17 cellular contexts compared by ENCODE assay signal in genomic region chr3:75630887-75631535, GRCh38. TPM values are rescaled to one million over a fixed set of nuclear protein-coding genes. Genes with fewer than 3 reads are reported as not detected.
"Had no signal": no experiment of that assay in that cellular context is flagged by ENCODE, and none has a peak within 500 bp of the region (broad histone marks: within the 10 kb centered on the region; RNA-seq: fewer than 3 reads in every experiment).

No MANE protein-coding gene starts in this region.

RNA-seq across cellular contexts. Expression of gene FRG2C, which starts 33.1 kb away (rescaled TPM):
- total RNA-seq: activated naive CD4-positive, alpha-beta T cell treated with anti-CD3 and anti-CD28 coated beads for 36 hours; activated naive CD4-positive, alpha-beta T cell treated with anti-CD3 and anti-CD28 coated beads, Interleukin-2, amount 50 U/mL, for 72 hours; activated naive CD8-positive, alpha-beta T cell treated with anti-CD3 and anti-CD28 coated beads for 36 hours; activated naive CD8-positive, alpha-beta T cell treated with anti-CD3 and anti-CD28 coated beads, Interleukin-2, amount 10 ng/mL, durations not matched to agents 7 days and 5 days; activated T-cell treated with anti-CD3 and anti-CD28 coated beads, Interleukin-2, amount 50 U/mL, for 4 hours; activated T-cell treated with anti-CD3 and anti-CD28 coated beads, Interleukin-2, amount 50 U/mL, for 72 hours; activated T-helper 1 cell treated with anti-CD3 and anti-CD28 coated beads, Interleukin-12 subunit alpha, Interleukin-12 subunit beta, Interleukin-2, Interleukin-4 antibody, amounts not matched to agents 30 ng/mL and 10 ng/mL and 1 ng/mL, durations not matched to agents 14 hours and 24 hours and 36 hours; activated T-helper 17 cell treated with anti-CD3 and anti-CD28 coated beads, Interleukin-2, amount 50 U/mL, for 72 hours; activated T-helper 2 cell treated with anti-CD3 and anti-CD28 coated beads, Interferon-gamma antibody, Interleukin-2, Interleukin-4, amounts not matched to agents 10 μg/mL and 5 μg/mL and 100 μg/mL, durations not matched to agents 14 hours and 24 hours and 36 hours; adrenal gland; aorta; ascending aorta; astrocyte; body of pancreas; bronchial epithelial cell; cardiac muscle cell; cardiac septum had no signal
